In genomic region chr7:148124477-148124876, GRCh38 we compare ENCODE assay signal across 20 cellular contexts.
"Had no signal": no experiment of that assay in that cellular context is flagged by ENCODE, and none has a peak within 500 bp of the region (broad histone marks: within the 10 kb centered on the region; RNA-seq: fewer than 3 reads in every experiment).

No MANE protein-coding gene starts in this region.

- DNase-seq: dermis blood vessel endothelial cell; dorsolateral prefrontal cortex; effector CD4-positive, alpha-beta T cell; effector memory CD4-positive, alpha-beta T cell; foreskin keratinocyte; heart left ventricle; hypothalamus; immature natural killer cell; islet precursor cell; kidney; kidney glomerular epithelial cell; left lung; left ventricle myocardium superior; lower lobe of right lung; mesenchymal stem cell; naive thymus-derived CD4-positive, alpha-beta T cell had no signal

- ATAC-seq: foreskin keratinocyte; gastroesophageal sphincter; heart left ventricle; left lung; left ventricle myocardium superior; lower lobe of right lung; naive thymus-derived CD4-positive, alpha-beta T cell had no signal

- H3K4me3 ChIP-seq: coronary artery, dorsolateral prefrontal cortex, esophagus muscularis mucosa, gastroesophageal sphincter, heart left ventricle, hepatocyte, left lung, lower lobe of right lung had no signal
